8 cellular contexts compared by ENCODE assay signal in genomic region chr3:47283193-47283537, GRCh38. TPM values are rescaled to one million over a fixed set of nuclear protein-coding genes. Genes with fewer than 3 reads are reported as not detected.
DNase-seq lines count a peak whose midpoint lies in the region; ATAC-seq and TF ChIP-seq lines count a peak whose summit lies in the region.

No MANE protein-coding gene starts in this region.

- DNase-seq in COLO668 (lab: John Stamatoyannopoulos, UW; ENCODE audit: unreplicated experiment): peak; percentile 8
- DNase-seq in activated CD4-positive, alpha-beta memory T cell treated with anti-CD3 and anti-CD28 coated beads, Interleukin-2, amount 10 ng/mL, durations not matched to agents 7 days and 5 days: no peak
- DNase-seq in foreskin fibroblast: peak in 1 of 2 donors; percentile 35
- no peak for DNase-seq in DMS79 (lab: John Stamatoyannopoulos, UW)

- CTCF ChIA-PET in activated CD4-positive, alpha-beta memory T cell treated with anti-CD3 and anti-CD28 coated beads, Interleukin-2, amount 10 ng/mL, durations not matched to agents 7 days and 5 days (lab: Charles Lee): interaction anchor here (0.9 to 2.5 kb wide), 3 partner anchors 8 to 118 kb away, joined by 4 to 7 read pairs (median 4); no protein-coding TSS in a partner anchor

- TF ChIP-seq CTCF in foreskin fibroblast (IDR thresholded peaks at IDR 0.05; ENCODE audit: low read depth, low read length): no peak
- no peak for TF ChIP-seq CTCF in parathyroid adenoma (IDR thresholded peaks at IDR 0.05)

- H3K79me2 ChIP-seq in parathyroid adenoma: peaks cover 44% of the 10 kb centered on the region

- H3K4me1 ChIP-seq in parathyroid adenoma: peaks cover 6% of the 10 kb centered on the region

- H3K36me3 Mint-ChIP-seq in activated CD4-positive, alpha-beta memory T cell treated with anti-CD3 and anti-CD28 coated beads, Interleukin-2, amount 10 ng/mL, durations not matched to agents 7 days and 5 days (ENCODE audit: low read depth): peaks cover 17% of the 10 kb centered on the region

- H3K9ac ChIP-seq in parathyroid adenoma: peak overlapping the region; percentile 71

- peaks cover 33% of the 10 kb centered on the region for H3K4me1 Mint-ChIP-seq in activated CD4-positive, alpha-beta memory T cell treated with anti-CD3 and anti-CD28 coated beads, Interleukin-2, amount 10 ng/mL, durations not matched to agents 7 days and 5 days

- peak overlapping the region; percentile 87 for H2AFZ ChIP-seq in parathyroid adenoma

- H3K4me2 ChIP-seq in parathyroid adenoma (ENCODE audit: low read length): peak overlapping the region; percentile 81

- H3K9me3 Mint-ChIP-seq in activated CD4-positive, alpha-beta memory T cell treated with anti-CD3 and anti-CD28 coated beads, Interleukin-2, amount 10 ng/mL, durations not matched to agents 7 days and 5 days: no peaks in the 10 kb centered on the region

- peak overlapping the region; percentile 98 for H3K4me3 Mint-ChIP-seq in activated CD4-positive, alpha-beta memory T cell treated with anti-CD3 and anti-CD28 coated beads, Interleukin-2, amount 10 ng/mL, durations not matched to agents 7 days and 5 days

- POLR2A ChIA-PET in activated CD4-positive, alpha-beta memory T cell treated with anti-CD3 and anti-CD28 coated beads, Interleukin-2, amount 10 ng/mL, durations not matched to agents 7 days and 5 days (lab: Charles Lee): interaction anchor here (0.7 to 2.5 kb wide), 6 partner anchors 12 to 142 kb away, joined by 3 to 16 read pairs (median 4); partner anchors contain the start of genes PTPN23 and SETD2

- H3K36me3 ChIP-seq in parathyroid adenoma (ENCODE audit: control insufficient read depth, insufficient read depth, low read length): no peaks in the 10 kb centered on the region

- peak; percentile 3 for ATAC-seq in HG03025 (IDR thresholded peaks at IDR 0.05; ENCODE audit: low FRiP score, unreplicated experiment)
- no peak for ATAC-seq in HG03095 (IDR thresholded peaks at IDR 0.05; ENCODE audit: unreplicated experiment)
- no peak for ATAC-seq in GM21447 (IDR thresholded peaks at IDR 0.05; ENCODE audit: unreplicated experiment)

- H3K4me3 ChIP-seq in foreskin fibroblast (ENCODE audit: low read depth in 1 of 2, low read length in 2 of 2): peak overlapping the region; percentile 96 to 98
- H3K4me3 ChIP-seq in parathyroid adenoma (ENCODE audit: low read depth, low read length): peak overlapping the region; percentile 86

- peak overlapping the region; percentile 95 for H3K27ac Mint-ChIP-seq in activated CD4-positive, alpha-beta memory T cell treated with anti-CD3 and anti-CD28 coated beads, Interleukin-2, amount 10 ng/mL, durations not matched to agents 7 days and 5 days

- peak overlapping the region; percentile 91 for H3K27ac ChIP-seq in parathyroid adenoma

- no peaks in the 10 kb centered on the region for H3K27me3 Mint-ChIP-seq in activated CD4-positive, alpha-beta memory T cell treated with anti-CD3 and anti-CD28 coated beads, Interleukin-2, amount 10 ng/mL, durations not matched to agents 7 days and 5 days

- no peaks in the 10 kb centered on the region for H3K9me3 ChIP-seq in parathyroid adenoma (ENCODE audit: control insufficient read depth, low read length)

- no peaks in the 10 kb centered on the region for H3K27me3 ChIP-seq in parathyroid adenoma (ENCODE audit: control insufficient read depth, insufficient read depth, low read length)

RNA-seq across cellular contexts. Expression of gene KLHL18, which starts 0.4 kb away (rescaled TPM):
- 10 to 100 TPM; 19.4 to 21.2 TPM for total RNA-seq in activated CD4-positive, alpha-beta memory T cell treated with anti-CD3 and anti-CD28 coated beads, Interleukin-2, amount 10 ng/mL, durations not matched to agents 7 days and 5 days

RNA-seq across cellular contexts. Expression of gene KIF9, which starts 0.6 kb away (rescaled TPM):
- total RNA-seq in activated CD4-positive, alpha-beta memory T cell treated with anti-CD3 and anti-CD28 coated beads, Interleukin-2, amount 10 ng/mL, durations not matched to agents 7 days and 5 days: 1 to 10 TPM; 3.1 to 3.4 TPM
